Comparison of ENCODE assay signal across 8 cellular contexts in genomic region chr1:47437518-47438320, GRCh38. TPM values are rescaled to one million over a fixed set of nuclear protein-coding genes. Genes with fewer than 3 reads are reported as not detected.
DNase-seq lines count a peak whose midpoint lies in the region; ATAC-seq and TF ChIP-seq lines count a peak whose summit lies in the region.

FOXD2 (plus strand) TSS chr1:47438044; CDS start chr1:47438136, 92 bp downstream.

- WGBS in mesendoderm (ENCODE audit: extremely low coverage, insufficient coverage, low lambda C conversion rate) = no CpG with 5 or more reads among the region's 94 CpGs

- H3K9ac ChIP-seq in mesendoderm (ENCODE audit: low read length) = peak within 1 kb of the TSS; percentile 79

- peak; percentile 88 for TF ChIP-seq CTCF in CD4-positive, alpha-beta T cell (IDR thresholded peaks at IDR 0.05)

- H3K79me2 ChIP-seq in mesendoderm (ENCODE audit: control insufficient read depth, insufficient read depth, low read length) = no peaks in the 10 kb centered on the region

- H3K9me3 Mint-ChIP-seq in CD4-positive, alpha-beta T cell = no peaks in the 10 kb centered on the region

- no peaks in the 10 kb centered on the region for H3K36me3 Mint-ChIP-seq in CD4-positive, alpha-beta T cell (ENCODE audit: low read depth)

- H3K79me1 ChIP-seq in mesendoderm (ENCODE audit: low read length) = no peaks in the 10 kb centered on the region

- no peaks in the 10 kb centered on the region for H3K36me3 ChIP-seq in mesendoderm (ENCODE audit: control insufficient read depth, insufficient read depth, low read length)

- H3K4me3 Mint-ChIP-seq in CD4-positive, alpha-beta T cell = peak within 1 kb of the TSS; percentile 93

- CTCF ChIA-PET in CD4-positive, alpha-beta T cell (lab: Charles Lee) = interaction anchor here (0.7 to 3.6 kb wide), 11 partner anchors 8 to 293 kb away, joined by 3 to 20 read pairs (median 5); partner anchors contain the start of genes CMPK1 and STIL

- H3K4me1 Mint-ChIP-seq in CD4-positive, alpha-beta T cell (ENCODE audit: low read depth) = peaks cover 33% of the 10 kb centered on the region

- no peak within 1 kb of the TSS for H2BK5ac ChIP-seq in mesendoderm (ENCODE audit: low read length)

- H3K9me3 ChIP-seq in CD4-positive, alpha-beta T cell (ENCODE audit: control insufficient read depth, low read length) = no peaks in the 10 kb centered on the region

- peak within 1 kb of the TSS; percentile 66 for H3K4me2 ChIP-seq in mesendoderm (ENCODE audit: low read length)

- no peak within 1 kb of the TSS for H2BK15ac ChIP-seq in mesendoderm (replicated peaks; ENCODE audit: low read depth)

- POLR2A ChIA-PET in CD4-positive, alpha-beta T cell (lab: Charles Lee) = interaction anchor here (0.7 to 1.3 kb wide), 8 partner anchors 12 to 834 kb away, joined by 3 to 8 read pairs (median 4); partner anchors contain the start of genes CMPK1, MKNK1 and STIL

- H3K27me3 Mint-ChIP-seq in CD4-positive, alpha-beta T cell = peaks cover 41% of the 10 kb centered on the region

- H3K4me1 ChIP-seq in mesendoderm (ENCODE audit: control insufficient read depth, low read depth, low read length) = peaks cover 7% of the 10 kb centered on the region

- no peak within 1 kb of the TSS for H3K23ac ChIP-seq in mesendoderm (ENCODE audit: low read length)

- H2BK120ac ChIP-seq in mesendoderm (ENCODE audit: low read depth, low read length) = no peak within 1 kb of the TSS

- peak within 1 kb of the TSS; percentile 93 for H3K56ac ChIP-seq in mesendoderm (ENCODE audit: low read length)

- H4K8ac ChIP-seq in mesendoderm (ENCODE audit: low read depth, low read length) = no peak within 1 kb of the TSS

- intact Hi-C loops in CD4-positive, alpha-beta T cell (cut with DNase I, micrococcal nuclease) = loop anchor here (5.0 to 10.0 kb wide), 4 partner anchors 123 to 713 kb away; partner anchors contain the start of gene STIL (in 2 of the 2)

- H3K27me3 ChIP-seq in CD4-positive, alpha-beta T cell (ENCODE audit: control insufficient read depth, insufficient read depth, low read length) = peaks cover 49% of the 10 kb centered on the region
- peaks cover 74% of the 10 kb centered on the region for H3K27me3 ChIP-seq in mesendoderm (ENCODE audit: insufficient read depth, low read length, poor library complexity)

- no peak within 1 kb of the TSS for H4K5ac ChIP-seq in mesendoderm (ENCODE audit: low read length)

- H3K4me3 ChIP-seq in mesendoderm (ENCODE audit: low read length) = peak within 1 kb of the TSS; percentile 63

- peak within 1 kb of the TSS; percentile 55 for H3K18ac ChIP-seq in mesendoderm (ENCODE audit: low read length)

- peak; percentile 85 for ATAC-seq in CD4-positive, alpha-beta T cell (ENCODE audit: poor library complexity)
- peak; percentile 89 for ATAC-seq in GM19324 (IDR thresholded peaks at IDR 0.05; ENCODE audit: low FRiP score, unreplicated experiment)
- ATAC-seq in HG03457 (IDR thresholded peaks at IDR 0.05; ENCODE audit: unreplicated experiment) = peak; percentile 83

- no peak within 1 kb of the TSS for H3K27ac ChIP-seq in CD4-positive, alpha-beta T cell (ENCODE audit: low read depth, low read length)
- H3K27ac ChIP-seq in mesendoderm (ENCODE audit: low read depth, low read length) = no peak within 1 kb of the TSS

- peak within 1 kb of the TSS; percentile 84 for H3K27ac Mint-ChIP-seq in CD4-positive, alpha-beta T cell

- H2AK5ac ChIP-seq in mesendoderm (ENCODE audit: low read length) = no peak within 1 kb of the TSS

- H3K4ac ChIP-seq in mesendoderm (ENCODE audit: low read depth, low read length) = peak within 1 kb of the TSS; percentile 63

- peak; percentile 83 to 95 (median 89) for DNase-seq in CD4-positive, alpha-beta T cell
- peak; percentile 92 for DNase-seq in NCI-H69 (lab: John Stamatoyannopoulos, UW)
- DNase-seq in activated CD4-positive, alpha-beta T cell treated with anti-CD3 and anti-CD28 coated beads, Interleukin-2, amount 50 U/mL, for 48 hours = peak; percentile 92 to 93
- peak; percentile 85 for DNase-seq in effector CD8-positive, alpha-beta T cell (lab: John Stamatoyannopoulos, UW)
- DNase-seq in mesendoderm = peak; percentile 91
- peak; percentile 97 for DNase-seq in stimulated activated CD8-positive, alpha-beta memory T cell treated with anti-CD3 and anti-CD28 coated beads, Interleukin-15, amount 100 ng/mL, for 24 hours (ENCODE audit: low read depth)

RNA-seq across cellular contexts. Expression of gene FOXD2, which starts in this region (rescaled TPM):
- under 1 TPM; 0.22 to 0.34 TPM for total RNA-seq in CD4-positive, alpha-beta T cell
- 0.01 TPM for polyA plus RNA-seq in mesendoderm (2013, experiment 1 of 2)
- polyA plus RNA-seq in mesendoderm (2013, experiment 2 of 2) = 0.01 TPM

Comparison
In these comparisons a context has a peak if more than half of its experiments do, and no peak if none do; other contexts are left out.
1. Peak in DNase-seq and ATAC-seq in CD4-positive, alpha-beta T cell; RNA of the gene not detected or under 1 TPM.